In genomic region chr4:82890602-82890912, GRCh38 we compare ENCODE assay signal across 8 cellular contexts. TPM values are rescaled to one million over a fixed set of nuclear protein-coding genes. Genes with fewer than 3 reads are reported as not detected.
DNase-seq lines count a peak whose midpoint lies in the region; TF ChIP-seq lines count a peak whose summit lies in the region.

No MANE protein-coding gene starts in this region.

- H3K27me3 ChIP-seq in NT2/D1 (ENCODE audit: insufficient read depth, insufficient read length) (no peaks in the 10 kb centered on the region), osteoblast (ENCODE audit: insufficient read depth, low read length) (no peaks in the 10 kb centered on the region)

- peak overlapping the region; percentile 99 for H3K27ac ChIP-seq in osteoblast (ENCODE audit: low read depth, low read length)

- peaks cover 7% of the 10 kb centered on the region for H3K36me3 Mint-ChIP-seq in endothelial cell (ENCODE audit: low read depth, unreplicated experiment)

- peak overlapping the region; percentile 84 for H3K4me3 ChIP-seq in NT2/D1 (ENCODE audit: insufficient read length, low read depth)
- peak overlapping the region; percentile 98 for H3K4me3 ChIP-seq in osteoblast (ENCODE audit: insufficient read depth, low read length)

- peak overlapping the region; percentile 89 for H3K4me2 ChIP-seq in osteoblast (ENCODE audit: insufficient read depth, low read length)

- no peaks in the 10 kb centered on the region for H3K9me3 Mint-ChIP-seq in endothelial cell (ENCODE audit: unreplicated experiment)

- H3K9me3 ChIP-seq in NT2/D1 (ENCODE audit: insufficient read depth, low read length) (no peaks in the 10 kb centered on the region), osteoblast (ENCODE audit: low read depth, low read length) (no peaks in the 10 kb centered on the region)

- peaks cover 21% of the 10 kb centered on the region for H3K4me1 Mint-ChIP-seq in endothelial cell (ENCODE audit: unreplicated experiment)

- peak overlapping the region; percentile 81 for H3K9ac ChIP-seq in NT2/D1 (ENCODE audit: insufficient read length, low read depth)

- peaks cover 6% of the 10 kb centered on the region for H3K27me3 Mint-ChIP-seq in endothelial cell (ENCODE audit: unreplicated experiment)

- peak overlapping the region; percentile 44 for H2AFZ ChIP-seq in osteoblast (ENCODE audit: low read length)

- peak overlapping the region; percentile 92 for H3K27ac Mint-ChIP-seq in endothelial cell (ENCODE audit: unreplicated experiment)

- peaks cover 77% of the 10 kb centered on the region for H3K79me2 ChIP-seq in osteoblast (ENCODE audit: insufficient read depth, low read length)

- in situ Hi-C loops in ACHN (cut with HindIII; ENCODE audit: low pct_ligation_motif_present, low pct_unique_long_range_greater_than_20kb, low sequenced_read_pairs): no loop called here

- peaks cover 34% of the 10 kb centered on the region for H4K20me1 ChIP-seq in osteoblast (ENCODE audit: insufficient read depth, low read length)

- no peaks in the 10 kb centered on the region for H3K4me1 ChIP-seq in NT2/D1 (ENCODE audit: insufficient read depth, insufficient read length)
- H3K4me1 ChIP-seq in osteoblast (ENCODE audit: insufficient read depth, low read length): peaks cover 30% of the 10 kb centered on the region

- TF ChIP-seq CTCF in endothelial cell (IDR thresholded peaks at IDR 0.05; ENCODE audit: unreplicated experiment) (no peak), osteoblast (IDR thresholded peaks at IDR 0.05; ENCODE audit: extremely low read depth, low read depth, low read length) (no peak)

- H3K36me3 ChIP-seq in NT2/D1 (ENCODE audit: insufficient read depth, insufficient read length, low read length) (peaks cover 46% of the 10 kb centered on the region), osteoblast (ENCODE audit: insufficient read depth, low read length) (peaks cover 20% of the 10 kb centered on the region)

- H3K4me3 Mint-ChIP-seq in endothelial cell (ENCODE audit: unreplicated experiment): peak overlapping the region; percentile 97

- DNase-seq in NCI-H1436 (lab: John Stamatoyannopoulos, UW) (peak; percentile 52), NCI-H1436 treated with DMSO at 0.1 percent for 48 hours (lab: John Stamatoyannopoulos, UW) (no peak), NT2/D1 (ENCODE audit: low read depth, low spot score) (no peak), endothelial cell (ENCODE audit: low spot score) (no peak), osteoblast (ENCODE audit: insufficient read length, low spot score, missing footprints) (no peak), ACHN (no peak)
- DNase-seq in stimulated activated CD8-positive, alpha-beta memory T cell treated with anti-CD3 and anti-CD28 coated beads, Interleukin-4, amount 100 ng/mL, for 48 hours: no peak
- no peak for DNase-seq in effector CD8-positive, alpha-beta T cell (lab: John Stamatoyannopoulos, UW)

RNA-seq across cellular contexts. Expression of gene SEC31A, which starts 0.4 kb away (rescaled TPM):
- total RNA-seq in endothelial cell (ENCODE audit: unreplicated experiment) (172 TPM), osteoblast (487 and 513 TPM in 2 replicates)

RNA-seq across cellular contexts. Expression of gene THAP9, which starts 10.0 kb away (rescaled TPM):
- total RNA-seq in endothelial cell (ENCODE audit: unreplicated experiment): 5.1 TPM
- total RNA-seq in osteoblast: 3.2 and 3.3 TPM in 2 replicates
